8 cellular contexts compared by ENCODE assay signal in the genomic region with DNA sequence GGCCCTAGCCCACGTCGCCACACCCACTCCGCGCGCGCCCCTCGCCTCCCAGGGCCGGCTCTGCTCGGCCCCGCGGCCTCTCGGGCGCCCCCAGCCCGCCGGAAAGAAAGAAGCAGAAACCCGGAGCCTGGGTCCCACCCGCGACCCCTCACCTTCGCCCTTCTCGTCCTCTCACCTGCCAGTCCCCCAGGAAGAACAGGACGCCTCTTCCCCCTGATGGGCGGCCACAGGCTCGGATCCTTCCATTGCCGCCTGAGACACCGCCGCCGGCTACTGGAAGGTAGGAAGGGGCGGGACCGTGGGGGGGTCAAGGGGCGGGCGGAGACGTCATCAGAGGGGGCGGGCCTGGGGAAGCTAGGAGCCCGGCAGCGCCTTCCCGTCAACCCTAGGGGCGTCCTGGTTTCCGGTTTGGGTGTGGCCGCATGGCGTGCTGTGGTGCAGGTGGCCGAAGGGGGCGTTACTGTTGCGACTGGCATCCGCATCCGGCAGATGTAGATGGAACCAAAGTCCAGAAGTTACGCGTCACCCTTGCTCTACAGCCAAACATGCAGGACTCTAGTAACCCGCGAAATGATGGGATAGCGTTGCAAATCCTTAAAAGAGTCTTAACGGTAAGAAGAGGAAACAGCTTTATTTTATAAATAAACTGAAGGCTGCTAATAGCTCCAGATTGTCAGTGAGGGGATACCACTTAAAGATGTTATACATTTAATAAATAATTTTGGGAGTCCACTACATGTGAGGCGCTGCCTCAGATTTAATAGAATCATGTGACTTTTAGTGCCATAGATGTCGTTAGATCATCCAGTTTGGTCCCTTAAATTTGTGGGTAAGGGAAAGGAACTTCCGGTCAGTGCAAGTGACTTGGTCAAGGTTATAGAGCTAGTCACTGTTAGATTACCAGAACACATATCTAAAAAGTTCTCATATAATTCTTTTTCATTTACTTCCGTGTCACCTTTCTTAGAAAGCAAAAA. TPM values are rescaled to one million over a fixed set of nuclear protein-coding genes. Genes with fewer than 3 reads are reported as not detected.
DNase-seq lines count a peak whose midpoint lies in the region; ATAC-seq and TF ChIP-seq lines count a peak whose summit lies in the region.

A gene (minus strand): TSS at position 282 of the 977 bp plus-strand sequence. CDS start 36 bp downstream, at position 246.

- H2AFZ ChIP-seq in OCI-LY1 (ENCODE audit: low read length): peak within 1 kb of the TSS; percentile 68; the same call in 1 of the 2 replicates

- peak within 1 kb of the TSS; percentile 94 for H3K4me3 ChIP-seq in OCI-LY1 (ENCODE audit: low read depth, low read length, poor library complexity, severe bottlenecking)

- H3K9me3 Mint-ChIP-seq in endothelial cell (ENCODE audit: unreplicated experiment): no peaks in the 10 kb centered on the region
- peaks cover 5% of the 10 kb centered on the region for H3K9me3 Mint-ChIP-seq in mesothelial cell of epicardium

- H4K20me1 ChIP-seq in OCI-LY1 (ENCODE audit: insufficient read depth, low read length): no peaks in the 10 kb centered on the region

- H3K9me2 ChIP-seq in OCI-LY1 (ENCODE audit: low read depth, low read length): no peaks in the 10 kb centered on the region

- peaks cover 4% of the 10 kb centered on the region; the same call in 1 of the 2 replicates for H3K9me3 ChIP-seq in OCI-LY1 (ENCODE audit: low read length)

- H3K9ac ChIP-seq in OCI-LY1 (ENCODE audit: low read length): peak within 1 kb of the TSS; percentile 88

- H3K27me3 ChIP-seq in OCI-LY1 (ENCODE audit: insufficient read depth, low read length): no peaks in the 10 kb centered on the region

- H3K36me3 ChIP-seq in OCI-LY1 (ENCODE audit: insufficient read depth, low read length): peaks cover 25% of the 10 kb centered on the region

- peaks cover 70% of the 10 kb centered on the region for H3K79me2 ChIP-seq in OCI-LY1 (ENCODE audit: insufficient read depth, low read length)

- H3K27me3 Mint-ChIP-seq in endothelial cell (ENCODE audit: unreplicated experiment) (no peaks in the 10 kb centered on the region), mesothelial cell of epicardium (ENCODE audit: low read depth) (no peaks in the 10 kb centered on the region)

- DNase-seq in DMS 273 treated with DMSO at 0.1 percent for 48 hours (lab: John Stamatoyannopoulos, UW): peak; percentile 77
- DNase-seq in HuH-7 (ENCODE audit: low spot score): peak; percentile 67
- peak; percentile 93 for DNase-seq in activated CD8-positive, alpha-beta memory T cell treated with anti-CD3 and anti-CD28 coated beads, Interleukin-2, amount 50 U/mL, for 4 hours
- DNase-seq in endothelial cell (ENCODE audit: low spot score): peak; percentile 94
- DNase-seq in mesothelial cell of epicardium (ENCODE audit: low spot score in 2 of 2, unreplicated experiment in 2 of 2): peak; percentile 88 to 93
- peak; percentile 93 to 94 for DNase-seq in stimulated activated CD8-positive, alpha-beta memory T cell treated with anti-CD3 and anti-CD28 coated beads, Interleukin-15, amount 100 ng/mL, for 48 hours (ENCODE audit: low read depth in 2 of 2)

- H3K27ac ChIP-seq in OCI-LY1 (ENCODE audit: low read depth, low read length, poor library complexity, severe bottlenecking): peak within 1 kb of the TSS; percentile 60

- H3K36me3 Mint-ChIP-seq in endothelial cell (ENCODE audit: low read depth, unreplicated experiment) (peaks cover under 1% of the 10 kb centered on the region), mesothelial cell of epicardium (peaks cover 11% of the 10 kb centered on the region)

- ATAC-seq in GM21515 (IDR thresholded peaks at IDR 0.05; ENCODE audit: unreplicated experiment): peak; percentile 98

- TF ChIP-seq CTCF in OCI-LY1 (IDR thresholded peaks at IDR 0.05; ENCODE audit: low read length) (peak; percentile 66), endothelial cell (IDR thresholded peaks at IDR 0.05; ENCODE audit: unreplicated experiment) (peak; percentile 63), mesothelial cell of epicardium (IDR thresholded peaks at IDR 0.05; ENCODE audit: unreplicated experiment) (peak; percentile 37)

- peak within 1 kb of the TSS; percentile 95 for H3K4me3 Mint-ChIP-seq in endothelial cell (ENCODE audit: unreplicated experiment)
- peak within 1 kb of the TSS; percentile 96 for H3K4me3 Mint-ChIP-seq in mesothelial cell of epicardium

- H3F3A ChIP-seq in OCI-LY1 (ENCODE audit: insufficient read depth, low read length): 0 out of 2 replicates have a peak, but pooled peaks cover 7% of the 10 kb centered on the region

- peak within 1 kb of the TSS; percentile 87 for H3K4me2 ChIP-seq in OCI-LY1 (ENCODE audit: low read length)

- H3K4me1 Mint-ChIP-seq in endothelial cell (ENCODE audit: unreplicated experiment) (peaks cover 16% of the 10 kb centered on the region), mesothelial cell of epicardium (peaks cover 32% of the 10 kb centered on the region)

- H3K4me1 ChIP-seq in OCI-LY1 (ENCODE audit: insufficient read depth, low read length, severe bottlenecking): peaks cover 28% of the 10 kb centered on the region

- H3K27ac Mint-ChIP-seq in endothelial cell (ENCODE audit: unreplicated experiment): peak within 1 kb of the TSS; percentile 91
- peak within 1 kb of the TSS; percentile 98 for H3K27ac Mint-ChIP-seq in mesothelial cell of epicardium

RNA-seq across cellular contexts. Expression of the gene that starts here (rescaled TPM):
- total RNA-seq in endothelial cell (ENCODE audit: unreplicated experiment) (79.5 TPM), mesothelial cell of epicardium (81.1 to 88.6 TPM (median 82.3 TPM) in 3 replicates)

Comparison
In these comparisons a context has a peak if more than half of its experiments do, and no peak if none do; other contexts are left out.
1. Peak in every context shown above with its lines: DNase-seq, ATAC-seq, H3K4me3 ChIP-seq and H3K27ac ChIP-seq.